14 cellular contexts compared by ENCODE assay signal in genomic region chr15:77818484-77819270, GRCh38.
A peak's percentile ranks its signal among the peaks of the same experiment; 100 is the strongest.
DNase-seq lines count a peak whose midpoint lies in the region; ATAC-seq, FAIRE-seq and TF ChIP-seq lines count a peak whose summit lies in the region.
"Had no signal": no experiment of that assay in that cellular context is flagged by ENCODE, and none has a peak within 500 bp of the region (broad histone marks: within the 10 kb centered on the region; RNA-seq: fewer than 3 reads in every experiment).

No MANE protein-coding gene starts in this region.

- FAIRE-seq in astrocyte (lab: Jason Lieb, UNC) = no peak
- FAIRE-seq: kidney had no signal

- TF ChIP-seq CTCF in cardiac muscle cell (IDR thresholded peaks at IDR 0.05; ENCODE audit: low read depth, low read length) = no peak
- no peak for TF ChIP-seq CTCF in astrocyte (IDR thresholded peaks at IDR 0.05; ENCODE audit: insufficient read depth, low read depth, low read length)
- TF ChIP-seq CTCF in nephron (IDR thresholded peaks at IDR 0.05; ENCODE audit: unreplicated experiment in 3 of 3) = no peak
- no peak for TF ChIP-seq CTCF in vagina (IDR thresholded peaks at IDR 0.05)

- no peak for TF ChIP-seq POLR2A in vagina (IDR thresholded peaks at IDR 0.05)

- H3K36me3 ChIP-seq in cardiac muscle cell = no peaks in the 10 kb centered on the region
- H3K36me3 ChIP-seq in astrocyte (ENCODE audit: insufficient read depth, low read length) = no peaks in the 10 kb centered on the region
- no peaks in the 10 kb centered on the region for H3K36me3 ChIP-seq in vagina

- ATAC-seq in left ventricle myocardium superior (no peak), HG03378 (IDR thresholded peaks at IDR 0.05; ENCODE audit: unreplicated experiment) (no peak)
- ATAC-seq: activated T-helper 17 cell treated with anti-CD3 and anti-CD28 coated beads, Interleukin-2, amount 50 U/mL, for 72 hours had no signal

- H2AFZ ChIP-seq in astrocyte (ENCODE audit: low read depth, low read length) = no peak overlapping the region

- H3K9me3 Mint-ChIP-seq in astrocyte (ENCODE audit: unreplicated experiment) (no peaks in the 10 kb centered on the region), nephron (no peaks in the 10 kb centered on the region)
- H3K9me3 Mint-ChIP-seq: activated T-helper 17 cell treated with anti-CD3 and anti-CD28 coated beads, Interleukin-2, amount 50 U/mL, for 72 hours had no signal

- peaks cover 18% of the 10 kb centered on the region for H4K20me1 ChIP-seq in astrocyte (ENCODE audit: insufficient read depth, low read length)

- H3K4me1 Mint-ChIP-seq in astrocyte (ENCODE audit: low read depth, unreplicated experiment) = no peaks in the 10 kb centered on the region
- peaks cover 10% of the 10 kb centered on the region for H3K4me1 Mint-ChIP-seq in nephron
- H3K4me1 Mint-ChIP-seq: activated T-helper 17 cell treated with anti-CD3 and anti-CD28 coated beads, Interleukin-2, amount 50 U/mL, for 72 hours had no signal

- intact Hi-C loops in left ventricle myocardium superior (cut with micrococcal nuclease) (no loop called here), vagina (cut with DNase I) (no loop called here)

- H3K9ac ChIP-seq in astrocyte (ENCODE audit: low read length) = no peak overlapping the region

- peaks cover 79% of the 10 kb centered on the region for H3K27me3 Mint-ChIP-seq in astrocyte (ENCODE audit: low read depth, unreplicated experiment)
- peaks cover 69% of the 10 kb centered on the region for H3K27me3 Mint-ChIP-seq in nephron (ENCODE audit: low read depth)

- H3K4me3 Mint-ChIP-seq in astrocyte (ENCODE audit: unreplicated experiment) (no peak overlapping the region), nephron (peak overlapping the region; percentile 69 to 78 (median 78))
- H3K4me3 Mint-ChIP-seq: activated T-helper 17 cell treated with anti-CD3 and anti-CD28 coated beads, Interleukin-2, amount 50 U/mL, for 72 hours had no signal

- peaks cover 75% of the 10 kb centered on the region for H3K27me3 ChIP-seq in cardiac muscle cell
- peaks cover 41% of the 10 kb centered on the region for H3K27me3 ChIP-seq in astrocyte (ENCODE audit: insufficient read depth, low read length)
- no peaks in the 10 kb centered on the region for H3K27me3 ChIP-seq in vagina

- H3K4me2 ChIP-seq in astrocyte (ENCODE audit: low read length) = peak overlapping the region; percentile 67

- H3K4me3 ChIP-seq in cardiac muscle cell (peak overlapping the region; percentile 54), astrocyte (ENCODE audit: insufficient read depth, low read depth, low read length) (no peak overlapping the region), vagina (peak overlapping the region; percentile 29 to 40)

- H3K79me2 ChIP-seq in astrocyte (ENCODE audit: insufficient read depth, low read length) = no peaks in the 10 kb centered on the region

- DNase-seq in cardiac muscle cell (ENCODE audit: low read depth in 1 of 2, low spot score in 1 of 2) (peak in 1 of 2 donors; percentile 19), left ventricle myocardium superior (no peak), astrocyte (ENCODE audit: low read depth) (no peak), vagina (ENCODE audit: extremely low spot score in 2 of 2) (no peak), NCI-H2081 treated with DMSO at 0.1 percent for 48 hours (lab: John Stamatoyannopoulos, UW) (no peak), occipital lobe (lab: John Stamatoyannopoulos, UW) (no peak)
- DNase-seq: AML-193; kidney; NCI-H2029 treated with DMSO at 0.1 percent for 48 hours; SHP77; stimulated activated CD4-positive, alpha-beta T cell treated with anti-CD3 and anti-CD28 coated beads, Interleukin-4, amount 100 ng/mL, for 1 hour had no signal

- H3K36me3 Mint-ChIP-seq in astrocyte (ENCODE audit: low read depth, unreplicated experiment) (no peaks in the 10 kb centered on the region), nephron (ENCODE audit: low read depth) (no peaks in the 10 kb centered on the region)

- H3K27ac ChIP-seq in cardiac muscle cell (no peak overlapping the region), astrocyte (ENCODE audit: low read depth, low read length) (no peak overlapping the region), vagina (no peak overlapping the region)

- no peak overlapping the region for H3K27ac Mint-ChIP-seq in astrocyte (ENCODE audit: unreplicated experiment)
- H3K27ac Mint-ChIP-seq in nephron = no peak overlapping the region
- H3K27ac Mint-ChIP-seq: activated T-helper 17 cell treated with anti-CD3 and anti-CD28 coated beads, Interleukin-2, amount 50 U/mL, for 72 hours had no signal

- H3K9me3 ChIP-seq in cardiac muscle cell (ENCODE audit: low read depth) = no peaks in the 10 kb centered on the region
- H3K9me3 ChIP-seq in astrocyte (ENCODE audit: insufficient read depth, low read depth, low read length) = no peaks in the 10 kb centered on the region
- H3K9me3 ChIP-seq in vagina = no peaks in the 10 kb centered on the region

- H3K4me1 ChIP-seq in cardiac muscle cell (ENCODE audit: low read depth) = no peaks in the 10 kb centered on the region
- no peaks in the 10 kb centered on the region for H3K4me1 ChIP-seq in astrocyte (ENCODE audit: insufficient read depth, low read length)
- peaks cover 19% of the 10 kb centered on the region for H3K4me1 ChIP-seq in vagina
